ENCODE assay signal across 26 cellular contexts in the genomic region with DNA sequence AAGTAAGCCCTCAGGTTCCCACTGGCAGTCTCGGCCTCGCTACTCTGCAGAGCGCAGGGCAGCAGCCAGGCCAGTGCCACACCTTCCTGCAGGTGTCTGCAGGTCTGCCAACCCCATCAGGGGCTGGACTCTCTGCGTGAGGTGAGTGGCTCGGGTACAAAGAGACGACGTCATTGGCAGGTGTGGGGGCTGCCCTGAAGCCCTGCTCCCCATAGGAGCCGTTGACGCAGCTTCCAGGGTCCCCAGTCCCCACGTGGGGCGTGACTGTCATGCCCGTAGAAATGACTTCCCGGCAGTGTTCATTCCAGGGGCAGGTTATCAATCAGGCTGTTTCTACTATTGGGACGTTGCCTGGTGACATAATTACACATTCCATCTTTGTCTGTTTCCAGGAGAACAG. TPM values are rescaled to one million over a fixed set of nuclear protein-coding genes. Genes with fewer than 3 reads are reported as not detected.
"Had no signal": no experiment of that assay in that cellular context is flagged by ENCODE, and none has a peak within 500 bp of the region (broad histone marks: within the 10 kb centered on the region; RNA-seq: fewer than 3 reads in every experiment).

No MANE protein-coding gene starts in this region.

- H3K4me3 ChIP-seq: breast epithelium, colonic mucosa, dorsolateral prefrontal cortex, heart right ventricle, left lung, lung, ovary had no signal

- DNase-seq: activated CD4-positive, alpha-beta T cell treated with anti-CD3 and anti-CD28 coated beads for 4 hours; activated CD4-positive, alpha-beta T cell treated with anti-CD3 and anti-CD28 coated beads, Interleukin-2, amount 50 U/mL, for 48 hours; activated CD4-positive, CD25-positive, alpha-beta regulatory T cell; activated CD8-positive, alpha-beta memory T cell treated with anti-CD3 and anti-CD28 coated beads, Interleukin-2, amount 50 U/mL, for 48 hours; activated naive CD4-positive, alpha-beta T cell treated with Interleukin-2 at 50 U/mL for 16 hours; activated naive CD8-positive, alpha-beta T cell treated with anti-CD3 and anti-CD28 coated beads for 36 hours; activated T-cell treated with anti-CD3 and anti-CD28 coated beads, Interleukin-2, amount 50 U/mL, for 4 hours; colonic mucosa; dorsolateral prefrontal cortex; endodermal cell; heart right ventricle; kidney; left lung; ovary; right cardiac atrium; stimulated activated CD4-positive, alpha-beta T cell treated with anti-CD3 and anti-CD28 coated beads, Interleukin-12 subunit alpha, Interleukin-12 subunit beta, amount 100 ng/mL, for 4 hours; stimulated activated CD4-positive, alpha-beta T cell treated with anti-CD3 and anti-CD28 coated beads, Interleukin-4, amount 100 ng/mL, for 4 hours; substantia nigra; SW 1271; T-helper 17 cell had no signal

- H3K9me3 ChIP-seq: breast epithelium, colonic mucosa, heart right ventricle, left lung, neutrophil, ovary had no signal

- H3K4me1 ChIP-seq: breast epithelium, colonic mucosa, heart right ventricle, left lung had no signal

- H3K36me3 ChIP-seq: breast epithelium, colonic mucosa, heart right ventricle, left lung, neutrophil, ovary had no signal

- H3K27ac ChIP-seq: breast epithelium, colonic mucosa, dorsolateral prefrontal cortex, heart right ventricle, left lung, neutrophil, ovary had no signal

- H3K27me3 ChIP-seq: colonic mucosa, dorsolateral prefrontal cortex, left lung, ovary had no signal

- ATAC-seq: activated T-cell treated with anti-CD3 and anti-CD28 coated beads, Interleukin-2, amount 50 U/mL, for 4 hours; heart right ventricle; left lung; right cardiac atrium; T-helper 17 cell had no signal

- FAIRE-seq: astrocyte, kidney had no signal

RNA-seq across cellular contexts. Expression of a gene that starts 15.3 kb away (rescaled TPM):
- total RNA-seq: astrocyte, breast epithelium, colonic mucosa, endodermal cell, fibroblast of villous mesenchyme, kidney, lung, ovary, pulmonary artery endothelial cell, right cardiac atrium had no signal
- polyA plus RNA-seq: ovary had no signal

RNA-seq across cellular contexts. Expression of a gene that starts 54.7 kb away (rescaled TPM):
- total RNA-seq: fibroblast of villous mesenchyme, pulmonary artery endothelial cell, T-helper 17 cell had no signal
